Comparison of ENCODE assay signal across 8 cellular contexts in the genomic region with DNA sequence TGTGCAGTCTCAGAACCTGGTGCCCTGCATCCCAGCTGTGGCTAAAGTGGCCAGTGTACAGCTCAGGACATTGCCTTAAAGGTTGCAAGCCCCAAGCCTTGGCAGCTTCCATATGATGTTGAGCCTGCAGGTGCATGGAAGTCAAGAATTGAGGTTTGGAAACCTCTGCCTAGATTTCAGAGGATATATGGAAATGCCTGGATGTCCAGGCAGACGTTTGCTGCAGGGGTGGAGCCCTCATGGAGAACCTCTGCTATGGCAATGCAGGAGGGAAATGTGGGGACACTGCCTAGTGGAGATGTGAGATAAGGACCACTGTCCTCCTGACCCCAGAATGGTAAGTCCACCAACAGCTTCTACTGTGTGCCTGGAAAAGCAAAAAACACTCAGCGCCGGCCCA.
"Had no signal": no experiment of that assay in that cellular context is flagged by ENCODE, and none has a peak within 500 bp of the region (broad histone marks: within the 10 kb centered on the region; RNA-seq: fewer than 3 reads in every experiment).

No MANE protein-coding gene starts in this region.

- ATAC-seq: GM23338 had no signal

- H3K4me2 ChIP-seq: GM23338 had no signal

- H2AFZ ChIP-seq: GM23338 had no signal

- H3K27ac ChIP-seq: HL-60 had no signal

- H3K4me3 ChIP-seq: GM23338 had no signal

- DNase-seq: H9, HCEC 1CT, HFFc6, KG1 had no signal

- FAIRE-seq: H1, H54 had no signal
